In genomic region chr6:158644227-158645063, GRCh38 we compare ENCODE assay signal across 1 cellular context.
TF ChIP-seq lines count a peak whose summit lies in the region.

Gene DYNLT1, minus strand, starts transcription at chr6:158644743. Its CDS starts 35 bp downstream, at chr6:158644708.

TF ChIP-seq in HEK293, 187 proteins besides CTCF, POLR2A, EP300 and RAD21 (continued from another document and continues in another):
- TF ChIP-seq, protein P1, sequence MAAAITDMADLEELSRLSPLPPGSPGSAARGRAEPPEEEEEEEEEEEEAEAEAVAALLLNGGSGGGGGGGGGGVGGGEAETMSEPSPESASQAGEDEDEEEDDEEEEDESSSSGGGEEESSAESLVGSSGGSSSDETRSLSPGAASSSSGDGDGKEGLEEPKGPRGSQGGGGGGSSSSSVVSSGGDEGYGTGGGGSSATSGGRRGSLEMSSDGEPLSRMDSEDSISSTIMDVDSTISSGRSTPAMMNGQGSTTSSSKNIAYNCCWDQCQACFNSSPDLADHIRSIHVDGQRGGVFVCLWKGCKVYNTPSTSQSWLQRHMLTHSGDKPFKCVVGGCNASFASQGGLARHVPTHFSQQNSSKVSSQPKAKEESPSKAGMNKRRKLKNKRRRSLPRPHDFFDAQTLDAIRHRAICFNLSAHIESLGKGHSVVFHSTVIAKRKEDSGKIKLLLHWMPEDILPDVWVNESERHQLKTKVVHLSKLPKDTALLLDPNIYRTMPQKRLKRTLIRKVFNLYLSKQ (tag by site-specific recombination; IDR thresholded peaks at IDR 0.05; ENCODE audit: borderline replicate concordance), result no peak
- TF ChIP-seq REPIN1 (tag by site-specific recombination; IDR thresholded peaks at IDR 0.05; ENCODE audit: low read depth), result no peak
- peak; percentile 92 for TF ChIP-seq SP2 (tag by site-specific recombination; IDR thresholded peaks at IDR 0.05)
- TF ChIP-seq, protein P2, sequence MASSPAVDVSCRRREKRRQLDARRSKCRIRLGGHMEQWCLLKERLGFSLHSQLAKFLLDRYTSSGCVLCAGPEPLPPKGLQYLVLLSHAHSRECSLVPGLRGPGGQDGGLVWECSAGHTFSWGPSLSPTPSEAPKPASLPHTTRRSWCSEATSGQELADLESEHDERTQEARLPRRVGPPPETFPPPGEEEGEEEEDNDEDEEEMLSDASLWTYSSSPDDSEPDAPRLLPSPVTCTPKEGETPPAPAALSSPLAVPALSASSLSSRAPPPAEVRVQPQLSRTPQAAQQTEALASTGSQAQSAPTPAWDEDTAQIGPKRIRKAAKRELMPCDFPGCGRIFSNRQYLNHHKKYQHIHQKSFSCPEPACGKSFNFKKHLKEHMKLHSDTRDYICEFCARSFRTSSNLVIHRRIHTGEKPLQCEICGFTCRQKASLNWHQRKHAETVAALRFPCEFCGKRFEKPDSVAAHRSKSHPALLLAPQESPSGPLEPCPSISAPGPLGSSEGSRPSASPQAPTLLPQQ (tag by site-specific recombination; IDR thresholded peaks at IDR 0.05), result peak; percentile 89; the same call in 1 of the 2 replicates
- TF ChIP-seq KLF1 (tag by site-specific recombination; IDR thresholded peaks at IDR 0.05), result peak; percentile 99
- TF ChIP-seq ZNF626 (tag by site-specific recombination; IDR thresholded peaks at IDR 0.05), result no peak
- peak; percentile 91 for TF ChIP-seq PRDM10 (tag by site-specific recombination; IDR thresholded peaks at IDR 0.05)
- no peak for TF ChIP-seq SCRT1 (tag by site-specific recombination; IDR thresholded peaks at IDR 0.05; ENCODE audit: borderline replicate concordance)
- TF ChIP-seq ZBTB7A (tag by site-specific recombination; IDR thresholded peaks at IDR 0.05; ENCODE audit: low read depth), result peak; percentile 21
- TF ChIP-seq, protein P3, sequence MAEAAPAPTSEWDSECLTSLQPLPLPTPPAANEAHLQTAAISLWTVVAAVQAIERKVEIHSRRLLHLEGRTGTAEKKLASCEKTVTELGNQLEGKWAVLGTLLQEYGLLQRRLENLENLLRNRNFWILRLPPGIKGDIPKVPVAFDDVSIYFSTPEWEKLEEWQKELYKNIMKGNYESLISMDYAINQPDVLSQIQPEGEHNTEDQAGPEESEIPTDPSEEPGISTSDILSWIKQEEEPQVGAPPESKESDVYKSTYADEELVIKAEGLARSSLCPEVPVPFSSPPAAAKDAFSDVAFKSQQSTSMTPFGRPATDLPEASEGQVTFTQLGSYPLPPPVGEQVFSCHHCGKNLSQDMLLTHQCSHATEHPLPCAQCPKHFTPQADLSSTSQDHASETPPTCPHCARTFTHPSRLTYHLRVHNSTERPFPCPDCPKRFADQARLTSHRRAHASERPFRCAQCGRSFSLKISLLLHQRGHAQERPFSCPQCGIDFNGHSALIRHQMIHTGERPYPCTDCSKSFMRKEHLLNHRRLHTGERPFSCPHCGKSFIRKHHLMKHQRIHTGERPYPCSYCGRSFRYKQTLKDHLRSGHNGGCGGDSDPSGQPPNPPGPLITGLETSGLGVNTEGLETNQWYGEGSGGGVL (tag by site-specific recombination; IDR thresholded peaks at IDR 0.05), result peak; percentile 65
- TF ChIP-seq ZNF843 (tag by site-specific recombination; IDR thresholded peaks at IDR 0.05), result peak; percentile 67; the same call in 1 of the 2 replicates
- TF ChIP-seq ZNF76 (tag by site-specific recombination; IDR thresholded peaks at IDR 0.05; ENCODE audit: borderline replicate concordance, low read depth), result peak; percentile 72
- TF ChIP-seq ZNF132 (tag by site-specific recombination; IDR thresholded peaks at IDR 0.05; ENCODE audit: borderline replicate concordance), result no peak
- peak; percentile 85 for TF ChIP-seq ZNF133 (tag by site-specific recombination; IDR thresholded peaks at IDR 0.05)
- peak; percentile 83 for TF ChIP-seq ZIC2 (tag by site-specific recombination; IDR thresholded peaks at IDR 0.05)
- TF ChIP-seq SP7 (tag by site-specific recombination; IDR thresholded peaks at IDR 0.05), result peak; percentile 90
- no peak; the same call in 1 of the 2 replicates for TF ChIP-seq PBX3 (CRISPR knock-in tag; IDR thresholded peaks at IDR 0.05)
- TF ChIP-seq RBAK (tag by site-specific recombination; IDR thresholded peaks at IDR 0.05), result 0 out of 2 replicates have a peak, but pooled peaks have one; percentile 14
- TF ChIP-seq OVOL3 (tag by site-specific recombination; IDR thresholded peaks at IDR 0.05), result peak; percentile 53; the same call in 1 of the 2 replicates
- 0 out of 2 replicates have a peak, but pooled peaks have one; percentile 62 for TF ChIP-seq ZNF223 (tag by site-specific recombination; IDR thresholded peaks at IDR 0.05)
- TF ChIP-seq ZBTB48 (tag by site-specific recombination; IDR thresholded peaks at IDR 0.05), result peak; percentile 79
- no peak for TF ChIP-seq ZNF704 (tag by site-specific recombination; IDR thresholded peaks at IDR 0.05)
- TF ChIP-seq, protein P4, sequence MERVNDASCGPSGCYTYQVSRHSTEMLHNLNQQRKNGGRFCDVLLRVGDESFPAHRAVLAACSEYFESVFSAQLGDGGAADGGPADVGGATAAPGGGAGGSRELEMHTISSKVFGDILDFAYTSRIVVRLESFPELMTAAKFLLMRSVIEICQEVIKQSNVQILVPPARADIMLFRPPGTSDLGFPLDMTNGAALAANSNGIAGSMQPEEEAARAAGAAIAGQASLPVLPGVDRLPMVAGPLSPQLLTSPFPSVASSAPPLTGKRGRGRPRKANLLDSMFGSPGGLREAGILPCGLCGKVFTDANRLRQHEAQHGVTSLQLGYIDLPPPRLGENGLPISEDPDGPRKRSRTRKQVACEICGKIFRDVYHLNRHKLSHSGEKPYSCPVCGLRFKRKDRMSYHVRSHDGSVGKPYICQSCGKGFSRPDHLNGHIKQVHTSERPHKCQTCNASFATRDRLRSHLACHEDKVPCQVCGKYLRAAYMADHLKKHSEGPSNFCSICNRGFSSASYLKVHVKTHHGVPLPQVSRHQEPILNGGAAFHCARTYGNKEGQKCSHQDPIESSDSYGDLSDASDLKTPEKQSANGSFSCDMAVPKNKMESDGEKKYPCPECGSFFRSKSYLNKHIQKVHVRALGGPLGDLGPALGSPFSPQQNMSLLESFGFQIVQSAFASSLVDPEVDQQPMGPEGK (tag by site-specific recombination; IDR thresholded peaks at IDR 0.05), result peak; percentile 87
- no peak for TF ChIP-seq ZNF670 (tag by site-specific recombination; IDR thresholded peaks at IDR 0.05; ENCODE audit: low read depth)
- peak; percentile 18; the same call in 1 of the 2 replicates for TF ChIP-seq ZSCAN30 (tag by site-specific recombination; IDR thresholded peaks at IDR 0.05)
- TF ChIP-seq PRDM4 (tag by site-specific recombination; IDR thresholded peaks at IDR 0.05), result peak; percentile 31
- TF ChIP-seq ZNF366 (tag by site-specific recombination; conservative IDR thresholded peaks at IDR 0.05), result peak; percentile 96
- TF ChIP-seq ZFHX2 (tag by site-specific recombination; conservative IDR thresholded peaks at IDR 0.05), result peak; percentile 81
- TF ChIP-seq PRDM1 (tag by site-specific recombination; IDR thresholded peaks at IDR 0.05), result no peak
- TF ChIP-seq ZNF660 (tag by site-specific recombination; IDR thresholded peaks at IDR 0.05), result peak; percentile 86
- peak; percentile 78 for TF ChIP-seq ZNF341 (tag by site-specific recombination; IDR thresholded peaks at IDR 0.05; ENCODE audit: low read depth)
- TF ChIP-seq, protein P5, sequence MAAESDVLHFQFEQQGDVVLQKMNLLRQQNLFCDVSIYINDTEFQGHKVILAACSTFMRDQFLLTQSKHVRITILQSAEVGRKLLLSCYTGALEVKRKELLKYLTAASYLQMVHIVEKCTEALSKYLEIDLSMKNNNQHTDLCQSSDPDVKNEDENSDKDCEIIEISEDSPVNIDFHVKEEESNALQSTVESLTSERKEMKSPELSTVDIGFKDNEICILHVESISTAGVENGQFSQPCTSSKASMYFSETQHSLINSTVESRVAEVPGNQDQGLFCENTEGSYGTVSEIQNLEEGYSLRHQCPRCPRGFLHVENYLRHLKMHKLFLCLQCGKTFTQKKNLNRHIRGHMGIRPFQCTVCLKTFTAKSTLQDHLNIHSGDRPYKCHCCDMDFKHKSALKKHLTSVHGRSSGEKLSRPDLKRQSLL (tag by site-specific recombination; IDR thresholded peaks at IDR 0.05), result 0 out of 2 replicates have a peak, but pooled peaks have one; percentile 10
- TF ChIP-seq ZSCAN16 (tag by site-specific recombination; IDR thresholded peaks at IDR 0.05), result peak; percentile 39; the same call in 1 of the 2 replicates
- TF ChIP-seq, protein P6, sequence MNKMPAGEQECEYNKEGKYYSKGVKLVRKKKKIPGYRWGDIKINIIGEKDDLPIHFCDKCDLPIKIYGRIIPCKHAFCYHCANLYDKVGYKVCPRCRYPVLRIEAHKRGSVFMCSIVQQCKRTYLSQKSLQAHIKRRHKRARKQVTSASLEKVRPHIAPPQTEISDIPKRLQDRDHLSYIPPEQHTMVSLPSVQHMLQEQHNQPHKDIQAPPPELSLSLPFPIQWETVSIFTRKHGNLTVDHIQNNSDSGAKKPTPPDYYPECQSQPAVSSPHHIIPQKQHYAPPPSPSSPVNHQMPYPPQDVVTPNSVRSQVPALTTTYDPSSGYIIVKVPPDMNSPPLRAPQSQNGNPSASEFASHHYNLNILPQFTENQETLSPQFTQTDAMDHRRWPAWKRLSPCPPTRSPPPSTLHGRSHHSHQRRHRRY (tag by site-specific recombination; IDR thresholded peaks at IDR 0.05), result peak; percentile 48; the same call in 1 of the 2 replicates
- TF ChIP-seq, protein P7, sequence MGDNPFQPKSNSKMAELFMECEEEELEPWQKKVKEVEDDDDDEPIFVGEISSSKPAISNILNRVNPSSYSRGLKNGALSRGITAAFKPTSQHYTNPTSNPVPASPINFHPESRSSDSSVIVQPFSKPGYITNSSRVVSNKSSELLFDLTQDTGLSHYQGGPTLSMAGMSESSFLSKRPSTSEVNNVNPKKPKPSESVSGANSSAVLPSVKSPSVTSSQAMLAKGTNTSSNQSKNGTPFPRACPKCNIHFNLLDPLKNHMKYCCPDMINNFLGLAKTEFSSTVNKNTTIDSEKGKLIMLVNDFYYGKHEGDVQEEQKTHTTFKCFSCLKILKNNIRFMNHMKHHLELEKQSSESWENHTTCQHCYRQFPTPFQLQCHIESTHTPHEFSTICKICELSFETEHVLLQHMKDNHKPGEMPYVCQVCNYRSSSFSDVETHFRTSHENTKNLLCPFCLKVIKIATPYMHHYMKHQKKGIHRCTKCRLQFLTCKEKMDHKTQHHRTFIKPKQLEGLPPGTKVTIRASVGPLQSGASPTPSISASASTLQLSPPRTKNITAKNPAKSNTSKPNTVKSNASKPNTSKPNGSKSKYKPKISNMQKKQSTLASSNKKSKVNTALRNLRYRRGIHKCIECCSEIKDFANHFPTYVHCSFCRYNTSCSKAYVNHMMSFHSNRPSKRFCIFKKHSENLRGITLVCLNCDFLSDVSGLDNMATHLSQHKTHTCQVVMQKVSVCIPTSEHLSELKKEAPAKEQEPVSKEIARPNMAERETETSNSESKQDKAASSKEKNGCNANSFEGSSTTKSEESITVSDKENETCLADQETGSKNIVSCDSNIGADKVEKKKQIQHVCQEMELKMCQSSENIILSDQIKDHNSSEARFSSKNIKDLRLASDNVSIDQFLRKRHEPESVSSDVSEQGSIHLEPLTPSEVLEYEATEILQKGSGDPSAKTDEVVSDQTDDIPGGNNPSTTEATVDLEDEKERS (tag by site-specific recombination; IDR thresholded peaks at IDR 0.05), result 0 out of 2 replicates have a peak, but pooled peaks have one; percentile 67
